17 cellular contexts compared by ENCODE assay signal in genomic region chr2:215506604-215506990, GRCh38.
"Had no signal": no experiment of that assay in that cellular context is flagged by ENCODE, and none has a peak within 500 bp of the region (broad histone marks: within the 10 kb centered on the region; RNA-seq: fewer than 3 reads in every experiment).

No MANE protein-coding gene starts in this region.

- H3K27me3 Mint-ChIP-seq: activated B cell treated with CpG ODN at 0.5 μM for 24 hours had no signal

- H3K27ac ChIP-seq: colonic mucosa, sigmoid colon, thyroid gland had no signal

- H3K27me3 ChIP-seq: colonic mucosa, sigmoid colon, thyroid gland had no signal

- ATAC-seq: left ventricle myocardium superior; stimulated activated effector memory CD8-positive, alpha-beta T cell treated with anti-CD3 and anti-CD28 coated beads, Interleukin-12 subunit alpha, Interleukin-12 subunit beta, amount 100 ng/mL, for 72 hours had no signal

- H3K9me3 ChIP-seq: colonic mucosa, sigmoid colon, thyroid gland had no signal

- H3K4me3 ChIP-seq: colonic mucosa, sigmoid colon, thyroid gland had no signal

- H3K4me3 Mint-ChIP-seq: activated B cell treated with CpG ODN at 0.5 μM for 24 hours; activated CD4-positive, alpha-beta T cell treated with anti-CD3 and anti-CD28 coated beads, Interleukin-2, amount 10 ng/mL, durations not matched to agents 24 days and 14 days; activated naive CD8-positive, alpha-beta T cell treated with anti-CD3 and anti-CD28 coated beads, Interleukin-2, amount 10 ng/mL, durations not matched to agents 7 days and 5 days; activated T-helper 1 cell treated with anti-CD3 and anti-CD28 coated beads, Interleukin-12 subunit alpha, Interleukin-12 subunit beta, Interleukin-2, Interleukin-4 antibody, amounts not matched to agents 30 ng/mL and 10 ng/mL and 1 ng/mL, durations not matched to agents 14 hours and 24 hours and 36 hours; nephron progenitor cell; stimulated activated effector memory CD8-positive, alpha-beta T cell treated with anti-CD3 and anti-CD28 coated beads, Interleukin-12 subunit alpha, Interleukin-12 subunit beta, amount 100 ng/mL, for 72 hours had no signal

- H3K4me1 Mint-ChIP-seq: activated B cell treated with CpG ODN at 0.5 μM for 24 hours; activated CD4-positive, alpha-beta T cell treated with anti-CD3 and anti-CD28 coated beads, Interleukin-2, amount 10 ng/mL, durations not matched to agents 24 days and 14 days; activated naive CD8-positive, alpha-beta T cell treated with anti-CD3 and anti-CD28 coated beads, Interleukin-2, amount 10 ng/mL, durations not matched to agents 7 days and 5 days; stimulated activated effector memory CD8-positive, alpha-beta T cell treated with anti-CD3 and anti-CD28 coated beads, Interleukin-12 subunit alpha, Interleukin-12 subunit beta, amount 100 ng/mL, for 72 hours had no signal

- DNase-seq: activated B cell treated with CpG ODN at 0.5 μM for 24 hours; activated CD4-positive, alpha-beta T cell treated with anti-CD3 and anti-CD28 coated beads, Interleukin-2, amount 10 ng/mL, durations not matched to agents 24 days and 14 days; activated CD8-positive, alpha-beta memory T cell treated with anti-CD3 and anti-CD28 coated beads for 24 hours; activated naive CD4-positive, alpha-beta T cell; activated naive CD8-positive, alpha-beta T cell treated with anti-CD3 and anti-CD28 coated beads, Interleukin-2, amount 10 ng/mL, durations not matched to agents 7 days and 5 days; colonic mucosa; effector CD4-positive, alpha-beta T cell; glutamatergic neuron; left ventricle myocardium superior; nephron progenitor cell; occipital lobe; sigmoid colon; SW 1271; thyroid gland had no signal

- H3K27ac Mint-ChIP-seq: activated B cell treated with CpG ODN at 0.5 μM for 24 hours; activated CD4-positive, alpha-beta T cell treated with anti-CD3 and anti-CD28 coated beads, Interleukin-2, amount 10 ng/mL, durations not matched to agents 24 days and 14 days; activated naive CD8-positive, alpha-beta T cell treated with anti-CD3 and anti-CD28 coated beads, Interleukin-2, amount 10 ng/mL, durations not matched to agents 7 days and 5 days; activated T-helper 1 cell treated with anti-CD3 and anti-CD28 coated beads, Interleukin-12 subunit alpha, Interleukin-12 subunit beta, Interleukin-2, Interleukin-4 antibody, amounts not matched to agents 30 ng/mL and 10 ng/mL and 1 ng/mL, durations not matched to agents 14 hours and 24 hours and 36 hours; nephron progenitor cell; stimulated activated effector memory CD8-positive, alpha-beta T cell treated with anti-CD3 and anti-CD28 coated beads, Interleukin-12 subunit alpha, Interleukin-12 subunit beta, amount 100 ng/mL, for 72 hours had no signal

- FAIRE-seq: urothelium cell line had no signal

- H3K36me3 Mint-ChIP-seq: activated naive CD8-positive, alpha-beta T cell treated with anti-CD3 and anti-CD28 coated beads, Interleukin-2, amount 10 ng/mL, durations not matched to agents 7 days and 5 days; stimulated activated effector memory CD8-positive, alpha-beta T cell treated with anti-CD3 and anti-CD28 coated beads, Interleukin-12 subunit alpha, Interleukin-12 subunit beta, amount 100 ng/mL, for 72 hours had no signal

- H3K9me3 Mint-ChIP-seq: activated CD4-positive, alpha-beta T cell treated with anti-CD3 and anti-CD28 coated beads, Interleukin-2, amount 10 ng/mL, durations not matched to agents 24 days and 14 days; activated naive CD8-positive, alpha-beta T cell treated with anti-CD3 and anti-CD28 coated beads, Interleukin-2, amount 10 ng/mL, durations not matched to agents 7 days and 5 days; activated T-helper 1 cell treated with anti-CD3 and anti-CD28 coated beads, Interleukin-12 subunit alpha, Interleukin-12 subunit beta, Interleukin-2, Interleukin-4 antibody, amounts not matched to agents 30 ng/mL and 10 ng/mL and 1 ng/mL, durations not matched to agents 14 hours and 24 hours and 36 hours; nephron progenitor cell; stimulated activated effector memory CD8-positive, alpha-beta T cell treated with anti-CD3 and anti-CD28 coated beads, Interleukin-12 subunit alpha, Interleukin-12 subunit beta, amount 100 ng/mL, for 72 hours had no signal

- H3K4me1 ChIP-seq: colonic mucosa, sigmoid colon, thyroid gland had no signal

- H3K36me3 ChIP-seq: colonic mucosa, sigmoid colon, thyroid gland had no signal
